14 cellular contexts compared by ENCODE assay signal in the genomic region with DNA sequence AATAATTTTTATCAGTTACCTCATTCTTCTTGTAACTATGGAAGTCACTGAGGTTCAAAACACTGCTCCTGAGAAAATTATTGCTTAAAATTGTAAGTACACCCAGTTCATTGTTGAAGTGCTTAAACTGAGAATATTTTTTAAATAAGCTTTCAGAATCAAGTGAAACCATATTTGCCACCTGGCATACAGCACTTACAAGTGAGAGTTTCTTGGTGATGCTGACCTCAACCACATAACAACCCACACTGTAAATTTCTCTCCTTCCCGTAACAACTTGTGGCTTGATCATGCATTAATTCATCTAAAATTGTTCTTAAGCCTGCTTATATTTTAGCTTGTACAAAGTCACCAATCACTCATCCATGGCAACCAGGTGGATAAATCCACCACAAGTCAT. TPM values are rescaled to one million over a fixed set of nuclear protein-coding genes. Genes with fewer than 3 reads are reported as not detected.
DNase-seq lines count a peak whose midpoint lies in the region; ATAC-seq and TF ChIP-seq lines count a peak whose summit lies in the region.
"Had no signal": no experiment of that assay in that cellular context is flagged by ENCODE, and none has a peak within 500 bp of the region (broad histone marks: within the 10 kb centered on the region; RNA-seq: fewer than 3 reads in every experiment).

No MANE protein-coding gene starts in this region.

- H3K9me3 ChIP-seq in mucosa of descending colon (no peaks in the 10 kb centered on the region), hepatocyte (ENCODE audit: low read depth) (no peaks in the 10 kb centered on the region), gastroesophageal sphincter (no peaks in the 10 kb centered on the region)

- H3K9me3 Mint-ChIP-seq in activated naive CD8-positive, alpha-beta T cell treated with anti-CD3 and anti-CD28 coated beads, Interleukin-2, amount 10 ng/mL, durations not matched to agents 7 days and 5 days: no peaks in the 10 kb centered on the region
- H3K9me3 Mint-ChIP-seq: activated T-helper 1 cell treated with anti-CD3 and anti-CD28 coated beads, Interleukin-12 subunit alpha, Interleukin-12 subunit beta, Interleukin-2, Interleukin-4 antibody, amounts not matched to agents 30 ng/mL and 10 ng/mL and 1 ng/mL, durations not matched to agents 14 hours and 24 hours and 36 hours; T-helper 1 cell treated with Interleukin-12 subunit alpha and Interleukin-12 subunit beta and Interleukin-4 antibody, amounts not matched to agents 30 μg/mL and 1 μg/mL, for 36 hours had no signal

- intact Hi-C loops in mucosa of descending colon (cut with DNase I, micrococcal nuclease): no loop called here

- no peaks in the 10 kb centered on the region for H3K9me2 ChIP-seq in hepatocyte (replicated peaks; ENCODE audit: insufficient read depth)

- peaks cover 5% of the 10 kb centered on the region for H3K36me3 Mint-ChIP-seq in activated naive CD8-positive, alpha-beta T cell treated with anti-CD3 and anti-CD28 coated beads, Interleukin-2, amount 10 ng/mL, durations not matched to agents 7 days and 5 days

- POLR2A ChIA-PET in activated naive CD8-positive, alpha-beta T cell treated with anti-CD3 and anti-CD28 coated beads, Interleukin-2, amount 10 ng/mL, durations not matched to agents 7 days and 5 days (lab: Charles Lee): interaction anchor here (1.8 kb wide), 1 partner anchor 34 kb away, joined by 5 read pairs; the partner anchor contains the start of gene IMMP2L

- no peaks in the 10 kb centered on the region for H3K79me2 ChIP-seq in hepatocyte

- H3K27me3 Mint-ChIP-seq in activated naive CD8-positive, alpha-beta T cell treated with anti-CD3 and anti-CD28 coated beads, Interleukin-2, amount 10 ng/mL, durations not matched to agents 7 days and 5 days: no peaks in the 10 kb centered on the region

- TF ChIP-seq POLR2A in gastroesophageal sphincter (IDR thresholded peaks at IDR 0.05): no peak

- no peak for DNase-seq in activated naive CD8-positive, alpha-beta T cell treated with anti-CD3 and anti-CD28 coated beads, Interleukin-2, amount 10 ng/mL, durations not matched to agents 7 days and 5 days
- DNase-seq in mucosa of descending colon (no peak), hepatocyte (ENCODE audit: low spot score) (no peak), NOMO-1 treated with dmso at 0.1 percent for 144 hours (lab: John Stamatoyannopoulos, UW; ENCODE audit: unreplicated experiment) (no peak)
- DNase-seq: DMS79; NCI-H226; stimulated activated CD4-positive, alpha-beta T cell treated with anti-CD3 and anti-CD28 coated beads, Interleukin-1b, Interleukin-23, amount 100 ng/mL, for 48 hours; trophoblast cell had no signal

- peaks cover 11% of the 10 kb centered on the region for H3K4me1 Mint-ChIP-seq in activated naive CD8-positive, alpha-beta T cell treated with anti-CD3 and anti-CD28 coated beads, Interleukin-2, amount 10 ng/mL, durations not matched to agents 7 days and 5 days

- 100% methylated on average over 1 of the region's 1 CpG for WGBS in hepatocyte (ENCODE audit: low lambda C conversion rate, missing lambda C conversion rate)
- WGBS in gastroesophageal sphincter (ENCODE audit: low coverage in 1 of 2), 2 donors: 100% methylated on average over 1 of the region's 1 CpG

- H3K27ac ChIP-seq in hepatocyte (no peak overlapping the region), gastroesophageal sphincter (no peak overlapping the region)

- no peaks in the 10 kb centered on the region for H4K20me1 ChIP-seq in hepatocyte (ENCODE audit: insufficient read depth, poor library complexity, severe bottlenecking)

- H3K27ac Mint-ChIP-seq in activated naive CD8-positive, alpha-beta T cell treated with anti-CD3 and anti-CD28 coated beads, Interleukin-2, amount 10 ng/mL, durations not matched to agents 7 days and 5 days: peak overlapping the region; percentile 24
- H3K27ac Mint-ChIP-seq: activated T-helper 1 cell treated with anti-CD3 and anti-CD28 coated beads, Interleukin-12 subunit alpha, Interleukin-12 subunit beta, Interleukin-2, Interleukin-4 antibody, amounts not matched to agents 30 ng/mL and 10 ng/mL and 1 ng/mL, durations not matched to agents 14 hours and 24 hours and 36 hours; T-helper 1 cell treated with Interleukin-12 subunit alpha and Interleukin-12 subunit beta and Interleukin-4 antibody, amounts not matched to agents 30 μg/mL and 1 μg/mL, for 36 hours had no signal

- H3K4me3 ChIP-seq in mucosa of descending colon (no peak overlapping the region), hepatocyte (no peak overlapping the region), gastroesophageal sphincter (no peak overlapping the region)

- H3K4me1 ChIP-seq in mucosa of descending colon (ENCODE audit: low read depth) (no peaks in the 10 kb centered on the region), hepatocyte (ENCODE audit: insufficient read depth) (no peaks in the 10 kb centered on the region), gastroesophageal sphincter (peaks cover 5 to 29% (median 6%) of the 10 kb centered on the region in 3 donors)

- no peak for TF ChIP-seq EP300 in gastroesophageal sphincter (IDR thresholded peaks at IDR 0.05)

- no peak for TF ChIP-seq CTCF in mucosa of descending colon (IDR thresholded peaks at IDR 0.05)
- TF ChIP-seq CTCF in hepatocyte (IDR thresholded peaks at IDR 0.05; ENCODE audit: poor library complexity): no peak
- TF ChIP-seq CTCF in gastroesophageal sphincter (IDR thresholded peaks at IDR 0.05): no peak

- H3K4me3 Mint-ChIP-seq in activated naive CD8-positive, alpha-beta T cell treated with anti-CD3 and anti-CD28 coated beads, Interleukin-2, amount 10 ng/mL, durations not matched to agents 7 days and 5 days: peak overlapping the region; percentile 9
- H3K4me3 Mint-ChIP-seq: activated T-helper 1 cell treated with anti-CD3 and anti-CD28 coated beads, Interleukin-12 subunit alpha, Interleukin-12 subunit beta, Interleukin-2, Interleukin-4 antibody, amounts not matched to agents 30 ng/mL and 10 ng/mL and 1 ng/mL, durations not matched to agents 14 hours and 24 hours and 36 hours; T-helper 1 cell treated with Interleukin-12 subunit alpha and Interleukin-12 subunit beta and Interleukin-4 antibody, amounts not matched to agents 30 μg/mL and 1 μg/mL, for 36 hours had no signal

- no peak overlapping the region for H3K4me2 ChIP-seq in hepatocyte

- no peak overlapping the region for H2AFZ ChIP-seq in hepatocyte

- ATAC-seq in GM18508 (IDR thresholded peaks at IDR 0.05; ENCODE audit: insufficient read depth, unreplicated experiment): peak; percentile 65
- peak; percentile 59 for ATAC-seq in GM21526 (IDR thresholded peaks at IDR 0.05; ENCODE audit: low FRiP score, unreplicated experiment)
- peak; percentile 68 for ATAC-seq in HG03135 (IDR thresholded peaks at IDR 0.05; ENCODE audit: unreplicated experiment)
- ATAC-seq in activated naive CD8-positive, alpha-beta T cell treated with anti-CD3 and anti-CD28 coated beads, Interleukin-2, amount 10 ng/mL, durations not matched to agents 7 days and 5 days (ENCODE audit: low read depth): peak; percentile 50
- no peak for ATAC-seq in mucosa of descending colon
- ATAC-seq in gastroesophageal sphincter: no peak

- no peaks in the 10 kb centered on the region for H3K27me3 ChIP-seq in hepatocyte
- H3K27me3 ChIP-seq in gastroesophageal sphincter: no peaks in the 10 kb centered on the region

- H3K36me3 ChIP-seq in mucosa of descending colon (ENCODE audit: low read depth) (no peaks in the 10 kb centered on the region), hepatocyte (replicated peaks; ENCODE audit: insufficient read depth, low read depth) (no peaks in the 10 kb centered on the region), gastroesophageal sphincter (no peaks in the 10 kb centered on the region)

RNA-seq across cellular contexts. Expression of gene IMMP2L, which starts 34.0 kb away (rescaled TPM):
- total RNA-seq in activated naive CD8-positive, alpha-beta T cell treated with anti-CD3 and anti-CD28 coated beads, Interleukin-2, amount 10 ng/mL, durations not matched to agents 7 days and 5 days: 10 to 100 TPM; 10.2 to 12.8 TPM
- total RNA-seq in mucosa of descending colon (10 to 100 TPM; 12.1 to 20.7 (median 17.7) TPM), hepatocyte (9.1 and 17.6 TPM in 2 replicates), gastroesophageal sphincter (10 to 100 TPM; 13.6 to 38.5 (median 30.1) TPM)
- polyA plus RNA-seq in hepatocyte: 13.3 and 25.7 TPM in 2 replicates

Comparison
In these comparisons a context has a peak if more than half of its experiments do, and no peak if none do; other contexts are left out.
1. ATAC-seq: peak in GM18508 (single experiment), GM21526 (single experiment), HG03135 (single experiment) and activated naive CD8-positive, alpha-beta T cell treated with anti-CD3 and anti-CD28 coated beads, Interleukin-2, amount 10 ng/mL, durations not matched to agents 7 days and 5 days (single experiment); none in mucosa of descending colon (single experiment) and gastroesophageal sphincter (single experiment).